8 cellular contexts compared by ENCODE assay signal in genomic region chr1:116908821-116909510, GRCh38. TPM values are rescaled to one million over a fixed set of nuclear protein-coding genes. Genes with fewer than 3 reads are reported as not detected.
DNase-seq lines count a peak whose midpoint lies in the region; ATAC-seq, FAIRE-seq and TF ChIP-seq lines count a peak whose summit lies in the region.

No MANE protein-coding gene starts in this region.

- DNase-seq in H7 = peak; percentile 55
- no peak for DNase-seq in activated T-helper 1 cell treated with anti-CD3 and anti-CD28 coated beads, Interleukin-12 subunit alpha, Interleukin-12 subunit beta, Interleukin-2, Interleukin-4 antibody, amounts not matched to agents 30 ng/mL and 10 ng/mL and 1 ng/mL, durations not matched to agents 14 hours and 24 hours and 36 hours (ENCODE audit: low spot score)
- no peak for DNase-seq in right cardiac atrium
- no peak for DNase-seq in gastrocnemius medialis
- no peak for DNase-seq in middle frontal gyrus (ENCODE audit: extremely low spot score, low spot score)
- DNase-seq in GM12892 (ENCODE audit: insufficient read length) = no peak

- H3K4me1 ChIP-seq in right cardiac atrium (ENCODE audit: control insufficient read depth, insufficient read depth, low read length) = no peaks in the 10 kb centered on the region
- no peaks in the 10 kb centered on the region for H3K4me1 ChIP-seq in gastrocnemius medialis

- peaks cover 6% of the 10 kb centered on the region for H3K36me3 Mint-ChIP-seq in activated T-helper 1 cell treated with anti-CD3 and anti-CD28 coated beads, Interleukin-12 subunit alpha, Interleukin-12 subunit beta, Interleukin-2, Interleukin-4 antibody, amounts not matched to agents 30 ng/mL and 10 ng/mL and 1 ng/mL, durations not matched to agents 14 hours and 24 hours and 36 hours (ENCODE audit: low read depth)

- intact Hi-C loops in activated T-helper 1 cell treated with anti-CD3 and anti-CD28 coated beads, Interleukin-12 subunit alpha, Interleukin-12 subunit beta, Interleukin-2, Interleukin-4 antibody, amounts not matched to agents 30 ng/mL and 10 ng/mL and 1 ng/mL, durations not matched to agents 14 hours and 24 hours and 36 hours (cut with micrococcal nuclease) = no loop called here
- intact Hi-C loops in right cardiac atrium (cut with DNase I) (no loop called here), gastrocnemius medialis (cut with DNase I; ENCODE audit: low total_unique reads) (no loop called here)

- H3K27me3 ChIP-seq in H7 (ENCODE audit: control insufficient read depth, insufficient read depth, low read length) (no peaks in the 10 kb centered on the region), right cardiac atrium (ENCODE audit: control insufficient read depth, insufficient read depth) (no peaks in the 10 kb centered on the region), gastrocnemius medialis (peaks cover 9 to 31% (median 12%) of the 10 kb centered on the region in 3 donors)

- H3K4me1 Mint-ChIP-seq in activated T-helper 1 cell treated with anti-CD3 and anti-CD28 coated beads, Interleukin-12 subunit alpha, Interleukin-12 subunit beta, Interleukin-2, Interleukin-4 antibody, amounts not matched to agents 30 ng/mL and 10 ng/mL and 1 ng/mL, durations not matched to agents 14 hours and 24 hours and 36 hours (ENCODE audit: low read depth) = peaks cover 8% of the 10 kb centered on the region

- in situ Hi-C loops in gastrocnemius medialis (cut with MboI; ENCODE audit: low sequenced_read_pairs in 4 of 4) = no loop called here

- H3K27me3 Mint-ChIP-seq in activated T-helper 1 cell treated with anti-CD3 and anti-CD28 coated beads, Interleukin-12 subunit alpha, Interleukin-12 subunit beta, Interleukin-2, Interleukin-4 antibody, amounts not matched to agents 30 ng/mL and 10 ng/mL and 1 ng/mL, durations not matched to agents 14 hours and 24 hours and 36 hours (ENCODE audit: insufficient read depth) = peaks cover 4% of the 10 kb centered on the region

- TF ChIP-seq POLR2A in gastrocnemius medialis (IDR thresholded peaks at IDR 0.05) (no peak), GM12892 (IDR thresholded peaks at IDR 0.05; ENCODE audit: low read depth, low read length) (no peak)

- H3K4me3 ChIP-seq in H7 (ENCODE audit: insufficient read depth, low read depth, low read length) (peak overlapping the region; percentile 86), right cardiac atrium (ENCODE audit: low read length) (peak overlapping the region; percentile 56), gastrocnemius medialis (peak overlapping the region; percentile 55 to 66 (median 60))

- no peak for ATAC-seq in right cardiac atrium
- ATAC-seq in gastrocnemius medialis = no peak
- no peak for ATAC-seq in HG03159 (IDR thresholded peaks at IDR 0.05; ENCODE audit: unreplicated experiment)
- no peak for ATAC-seq in HG03097 (IDR thresholded peaks at IDR 0.05; ENCODE audit: low FRiP score, unreplicated experiment)

- no peak for FAIRE-seq in GM12892 (lab: Jason Lieb, UNC)

- peak overlapping the region; percentile 58 for H3K27ac ChIP-seq in right cardiac atrium (ENCODE audit: low read length)
- peak overlapping the region in 1 of 4 donors; percentile 41 for H3K27ac ChIP-seq in gastrocnemius medialis

- H3K9me3 ChIP-seq in right cardiac atrium (ENCODE audit: control insufficient read depth, low read length) (no peaks in the 10 kb centered on the region), gastrocnemius medialis (no peaks in the 10 kb centered on the region)

- no peaks in the 10 kb centered on the region; the same call in 1 of the 2 replicates for H3K36me3 ChIP-seq in H7 (replicated peaks; ENCODE audit: control insufficient read depth, insufficient read depth, low read length)
- H3K36me3 ChIP-seq in gastrocnemius medialis = no peaks in the 10 kb centered on the region

- peak overlapping the region; percentile 75 for H3K27ac Mint-ChIP-seq in activated T-helper 1 cell treated with anti-CD3 and anti-CD28 coated beads, Interleukin-12 subunit alpha, Interleukin-12 subunit beta, Interleukin-2, Interleukin-4 antibody, amounts not matched to agents 30 ng/mL and 10 ng/mL and 1 ng/mL, durations not matched to agents 14 hours and 24 hours and 36 hours

- peak overlapping the region; percentile 87 for H3K4me3 Mint-ChIP-seq in activated T-helper 1 cell treated with anti-CD3 and anti-CD28 coated beads, Interleukin-12 subunit alpha, Interleukin-12 subunit beta, Interleukin-2, Interleukin-4 antibody, amounts not matched to agents 30 ng/mL and 10 ng/mL and 1 ng/mL, durations not matched to agents 14 hours and 24 hours and 36 hours

- TF ChIP-seq CTCF in gastrocnemius medialis (IDR thresholded peaks at IDR 0.05 in 4 of 5, conservative IDR thresholded peaks at IDR 0.05 in 1 of 5) = no peak

- no peaks in the 10 kb centered on the region for H3K9me3 Mint-ChIP-seq in activated T-helper 1 cell treated with anti-CD3 and anti-CD28 coated beads, Interleukin-12 subunit alpha, Interleukin-12 subunit beta, Interleukin-2, Interleukin-4 antibody, amounts not matched to agents 30 ng/mL and 10 ng/mL and 1 ng/mL, durations not matched to agents 14 hours and 24 hours and 36 hours

- 74% methylated on average over 13 of the region's 13 CpGs for WGBS in right cardiac atrium

RNA-seq across cellular contexts. Expression of gene PTGFRN, which starts 0.8 kb away (rescaled TPM):
- total RNA-seq in H7 (2014; rRNA removed; shearing (Covaris generic)) = 78.4 and 81.4 TPM in 2 replicates
- total RNA-seq in activated T-helper 1 cell treated with anti-CD3 and anti-CD28 coated beads, Interleukin-12 subunit alpha, Interleukin-12 subunit beta, Interleukin-2, Interleukin-4 antibody, amounts not matched to agents 30 ng/mL and 10 ng/mL and 1 ng/mL, durations not matched to agents 14 hours and 24 hours and 36 hours = 38.0 and 43.4 TPM in 2 replicates
- total RNA-seq in right cardiac atrium = 100 to 1,000 TPM; 151 to 247 (median 163) TPM
- 100 TPM for polyA plus RNA-seq in right cardiac atrium
- total RNA-seq in gastrocnemius medialis = 10 to 100 TPM in 1 of 4 donors, 1 to 10 TPM in 3; 1.5 to 18.1 (median 2.9) TPM
- polyA plus RNA-seq in GM12892 (2012; ENCODE audit: missing spikeins) = 2.2 TPM
